Comparison of ENCODE assay signal across 8 cellular contexts in the genomic region with DNA sequence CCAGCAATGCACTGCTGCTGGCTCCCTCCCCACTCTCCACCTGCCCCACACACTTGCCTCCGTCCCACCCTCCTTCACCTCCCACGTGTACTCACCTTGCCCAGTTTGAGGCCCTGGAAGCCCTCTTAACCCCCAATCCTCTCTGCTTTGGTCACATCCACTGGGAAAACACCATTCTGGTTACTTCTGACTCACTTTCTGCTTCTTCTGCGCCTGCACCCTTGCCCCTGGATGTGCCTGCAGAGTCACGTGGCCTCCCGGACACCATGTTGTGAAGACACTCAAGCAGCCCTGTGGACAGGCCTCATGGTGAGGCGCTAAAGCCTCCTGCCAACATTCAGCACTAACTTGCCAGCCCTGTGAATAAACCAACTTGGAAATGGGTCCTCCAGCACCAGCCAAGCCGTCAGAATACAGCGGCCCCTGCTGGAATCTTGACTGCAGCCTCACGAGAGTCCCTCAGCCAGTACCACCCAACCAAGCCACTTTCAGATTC. TPM values are rescaled to one million over a fixed set of nuclear protein-coding genes. Genes with fewer than 3 reads are reported as not detected.
DNase-seq lines count a peak whose midpoint lies in the region; ATAC-seq and TF ChIP-seq lines count a peak whose summit lies in the region.
"Had no signal": no experiment of that assay in that cellular context is flagged by ENCODE, and none has a peak within 500 bp of the region (broad histone marks: within the 10 kb centered on the region; RNA-seq: fewer than 3 reads in every experiment).

No MANE protein-coding gene starts in this region.

- no peaks in the 10 kb centered on the region for H3K36me3 ChIP-seq in cardiac muscle cell
- H3K36me3 ChIP-seq: right atrium auricular region had no signal

- no peak for ATAC-seq in Right ventricle myocardium inferior

- intact Hi-C loops in Right ventricle myocardium inferior (cut with DNase I): no loop called here
- intact Hi-C loops in CD14-positive monocyte (cut with micrococcal nuclease): no loop called here

- H3K36me3 Mint-ChIP-seq in chondrocyte (ENCODE audit: low read depth) (no peaks in the 10 kb centered on the region), type B pancreatic cell (no peaks in the 10 kb centered on the region), CD14-positive monocyte (no peaks in the 10 kb centered on the region)

- H3K9me3 Mint-ChIP-seq in chondrocyte (ENCODE audit: low read depth): no peaks in the 10 kb centered on the region
- H3K9me3 Mint-ChIP-seq in type B pancreatic cell: no peaks in the 10 kb centered on the region
- peaks cover 0 to 4% (median 0%) of the 10 kb centered on the region in 7 donors for H3K9me3 Mint-ChIP-seq in CD14-positive monocyte

- peaks cover 6% of the 10 kb centered on the region for H3K4me1 ChIP-seq in cardiac muscle cell (ENCODE audit: low read depth)
- H3K4me1 ChIP-seq: right atrium auricular region had no signal

- no peak overlapping the region for H3K4me3 ChIP-seq in cardiac muscle cell
- H3K4me3 ChIP-seq: right atrium auricular region had no signal

- H3K4me3 Mint-ChIP-seq in chondrocyte (ENCODE audit: unreplicated experiment): no peak overlapping the region
- H3K4me3 Mint-ChIP-seq in type B pancreatic cell: no peak overlapping the region
- no peak overlapping the region for H3K4me3 Mint-ChIP-seq in CD14-positive monocyte

- TF ChIP-seq CTCF in cardiac muscle cell (IDR thresholded peaks at IDR 0.05; ENCODE audit: low read depth, low read length): peak; percentile 46
- peak; percentile 43 for TF ChIP-seq CTCF in chondrocyte (IDR thresholded peaks at IDR 0.05)
- peak; percentile 46 for TF ChIP-seq CTCF in type B pancreatic cell (conservative IDR thresholded peaks at IDR 0.05)
- TF ChIP-seq CTCF in CD14-positive monocyte (IDR thresholded peaks at IDR 0.05): no peak

- H3K27me3 Mint-ChIP-seq in chondrocyte (ENCODE audit: low read depth) (no peaks in the 10 kb centered on the region), type B pancreatic cell (no peaks in the 10 kb centered on the region), CD14-positive monocyte (ENCODE audit: low read depth in 3 of 3) (peaks cover 5 to 17% (median 12%) of the 10 kb centered on the region in 3 donors)

- H3K4me1 Mint-ChIP-seq in chondrocyte (ENCODE audit: low read depth) (no peaks in the 10 kb centered on the region), type B pancreatic cell (ENCODE audit: unreplicated experiment) (no peaks in the 10 kb centered on the region), CD14-positive monocyte (peaks cover 31% of the 10 kb centered on the region)

- DNase-seq in cardiac muscle cell (ENCODE audit: low read depth in 1 of 2, low spot score in 1 of 2) (peak; percentile 33 to 51), Right ventricle myocardium inferior (ENCODE audit: missing footprints) (no peak), chondrocyte (ENCODE audit: low spot score) (no peak), type B pancreatic cell (ENCODE audit: extremely low spot score, unreplicated experiment) (no peak), NCI-H2196 treated with DMSO at 0.1 percent for 48 hours (lab: John Stamatoyannopoulos, UW; ENCODE audit: unreplicated experiment) (no peak), CD14-positive monocyte (ENCODE audit: low spot score) (no peak)
- DNase-seq: activated effector memory CD4-positive, alpha-beta T cell treated with Interleukin-2 at 50 U/mL for 16 hours had no signal

- H3K9me3 ChIP-seq in cardiac muscle cell (ENCODE audit: low read depth): no peaks in the 10 kb centered on the region
- H3K9me3 ChIP-seq: right atrium auricular region had no signal

- H3K27ac ChIP-seq in cardiac muscle cell: no peak overlapping the region
- H3K27ac ChIP-seq: right atrium auricular region had no signal

- no peak overlapping the region for H3K27ac Mint-ChIP-seq in chondrocyte (ENCODE audit: unreplicated experiment)
- H3K27ac Mint-ChIP-seq in type B pancreatic cell: no peak overlapping the region
- no peak overlapping the region for H3K27ac Mint-ChIP-seq in CD14-positive monocyte

- H3K27me3 ChIP-seq in cardiac muscle cell: no peaks in the 10 kb centered on the region
- H3K27me3 ChIP-seq: right atrium auricular region had no signal

RNA-seq across cellular contexts. Expression of gene NAALADL1, which starts 2.6 kb away (rescaled TPM):
- total RNA-seq in cardiac muscle cell (2.3 TPM in 1 of 2 replicates, not detected in the other), Right ventricle myocardium inferior (3.4 TPM), chondrocyte (not detected in 3 replicates), type B pancreatic cell (ENCODE audit: low replicate concordance) (1.2 and 4.3 TPM in 2 replicates)
- polyA plus RNA-seq in cardiac muscle cell (0.59 and 0.84 TPM in 2 replicates), CD14-positive monocyte (10 to 100 TPM; 11.1 to 20.1 TPM)

RNA-seq across cellular contexts. Expression of gene SAC3D1, which starts 20.0 kb away (rescaled TPM):
- total RNA-seq in cardiac muscle cell: 22.3 and 24.6 TPM in 2 replicates
- polyA plus RNA-seq in cardiac muscle cell: 23.6 and 32.7 TPM in 2 replicates
- total RNA-seq in Right ventricle myocardium inferior: 7.5 TPM
- total RNA-seq in chondrocyte: 13.1 to 18.2 TPM (median 14.3 TPM) in 3 replicates
- 16.7 and 21.9 TPM in 2 replicates for total RNA-seq in type B pancreatic cell (ENCODE audit: low replicate concordance)
- 10 to 100 TPM in 1 of 2 donors, 1 to 10 TPM in 1; 6.7 to 14.1 TPM for polyA plus RNA-seq in CD14-positive monocyte

RNA-seq across cellular contexts. Expression of gene CDCA5, which starts 22.9 kb away (rescaled TPM):
- total RNA-seq in cardiac muscle cell (14.6 and 18.1 TPM in 2 replicates), Right ventricle myocardium inferior (1.7 TPM), chondrocyte (5.5 to 11.4 TPM (median 6.3 TPM) in 3 replicates), type B pancreatic cell (ENCODE audit: low replicate concordance) (18.7 and 39.3 TPM in 2 replicates)
- polyA plus RNA-seq in cardiac muscle cell (14.2 and 21.7 TPM in 2 replicates), CD14-positive monocyte (under 1 TPM in 1 of 2 donors, not detected in 1; 0.28 TPM)

RNA-seq across cellular contexts. Expression of gene ZFPL1, which starts 23.1 kb away (rescaled TPM):
- 56.3 and 68.0 TPM in 2 replicates for total RNA-seq in cardiac muscle cell
- polyA plus RNA-seq in cardiac muscle cell: 57.4 and 72.2 TPM in 2 replicates
- 25.0 TPM for total RNA-seq in Right ventricle myocardium inferior
- 48.9 to 53.3 TPM (median 50.0 TPM) in 3 replicates for total RNA-seq in chondrocyte
- 35.9 and 49.1 TPM in 2 replicates for total RNA-seq in type B pancreatic cell (ENCODE audit: low replicate concordance)
- polyA plus RNA-seq in CD14-positive monocyte: 10 to 100 TPM; 25.1 to 27.2 TPM

RNA-seq across cellular contexts. Expression of gene SNX15, which starts 33.7 kb away (rescaled TPM):
- total RNA-seq in cardiac muscle cell (24.5 and 33.0 TPM in 2 replicates), Right ventricle myocardium inferior (18.3 TPM), chondrocyte (21.0 to 26.1 TPM (median 24.9 TPM) in 3 replicates), type B pancreatic cell (ENCODE audit: low replicate concordance) (21.3 and 25.3 TPM in 2 replicates)
- polyA plus RNA-seq in cardiac muscle cell (38.4 and 41.3 TPM in 2 replicates), CD14-positive monocyte (10 to 100 TPM; 16.2 to 17.8 TPM)

Comparison
In these comparisons a context has a peak if more than half of its experiments do, and no peak if none do; other contexts are left out.
1. DNase-seq: peak in cardiac muscle cell (2 of 2); none in Right ventricle myocardium inferior (single experiment), chondrocyte (single experiment), type B pancreatic cell (single experiment), NCI-H2196 treated with DMSO at 0.1 percent for 48 hours (single experiment) and CD14-positive monocyte (single experiment).